Comparison of ENCODE assay signal across 27 cellular contexts in the genomic region with DNA sequence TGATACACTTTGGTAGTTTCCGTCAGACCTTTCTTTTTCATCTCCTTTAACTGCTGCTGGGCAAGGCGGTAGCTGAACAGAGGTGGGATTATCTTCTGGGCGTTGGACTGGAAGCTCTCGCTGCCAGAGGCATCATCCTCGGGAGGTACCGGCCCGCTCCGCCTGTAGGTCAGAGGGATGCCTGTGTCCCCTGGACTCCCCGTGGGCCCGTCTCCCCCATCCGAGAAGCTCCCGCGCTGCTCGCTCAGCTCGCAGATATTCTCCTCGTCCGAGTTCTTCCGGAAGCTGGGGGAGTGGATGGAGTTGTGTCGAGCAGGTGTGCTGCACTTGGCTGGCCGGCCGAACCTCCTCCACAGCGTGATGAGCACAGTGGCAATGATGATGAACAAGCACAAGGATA.
"Had no signal": no experiment of that assay in that cellular context is flagged by ENCODE, and none has a peak within 500 bp of the region (broad histone marks: within the 10 kb centered on the region; RNA-seq: fewer than 3 reads in every experiment).

No MANE protein-coding gene starts in this region.

- ATAC-seq: natural killer cell; pancreas; right cardiac atrium; sciatic nerve; stimulated activated naive B cell treated with anti-CD40 and anti-IgM and Interleukin-4, amounts not matched to agents 10 μg/mL and 1 μg/mL and 100 μg/mL, for 72 hours; stimulated activated naive CD8-positive, alpha-beta T cell treated with anti-CD3 and anti-CD28 coated beads, Interleukin-15, Interleukin-2, amounts not matched to agents 100 U/mL and 50 U/mL, for 24 hours had no signal

- H3K4me3 ChIP-seq: left ventricle myocardium inferior, lung, neural progenitor cell, pancreas, prostate gland, skin epidermis, stomach, thoracic aorta, tibial artery, upper lobe of right lung, uterus had no signal

- H3K4me1 ChIP-seq: neural progenitor cell, pancreas, stomach, tibial artery, upper lobe of right lung, uterus had no signal

- H3K9ac ChIP-seq: neural progenitor cell had no signal

- DNase-seq: hypothalamus; immature natural killer cell; islet precursor cell; left ventricle myocardium inferior; mesendoderm; naive B cell; natural killer cell; nephron progenitor cell; pancreas; retina; stimulated activated CD4-positive, alpha-beta T cell treated with anti-CD3 and anti-CD28 coated beads, Interleukin-12 subunit alpha, Interleukin-12 subunit beta, amount 100 ng/mL, for 4 hours; stimulated activated CD4-positive, alpha-beta T cell treated with anti-CD3 and anti-CD28 coated beads, Interleukin-15, amount 100 ng/mL, for 24 hours; stimulated activated CD4-positive, alpha-beta T cell treated with anti-CD3 and anti-CD28 coated beads, Interleukin-2, amount 100 ng/mL, for 24 hours; stimulated activated CD4-positive, alpha-beta T cell treated with anti-CD3 and anti-CD28 coated beads, Interleukin-4, amount 100 ng/mL, for 1 hour; stimulated activated naive B cell treated with anti-CD40 and anti-IgM and Interleukin-4, amounts not matched to agents 10 μg/mL and 1 μg/mL and 100 μg/mL, for 72 hours; stimulated activated naive CD8-positive, alpha-beta T cell treated with anti-CD3 and anti-CD28 coated beads, Interleukin-15, Interleukin-2, amounts not matched to agents 100 U/mL and 50 U/mL, for 24 hours; stomach; tibial artery; upper lobe of right lung; uterus had no signal

- H3K27me3 ChIP-seq: pancreas, stomach, tibial artery, upper lobe of right lung, uterus had no signal

- H3K4me2 ChIP-seq: neural progenitor cell had no signal

- H3K36me3 ChIP-seq: neural progenitor cell, pancreas, prostate gland, thoracic aorta, upper lobe of right lung, uterus had no signal

- H2AFZ ChIP-seq: neural progenitor cell had no signal

- H3K9me3 ChIP-seq: left ventricle myocardium inferior, pancreas, prostate gland, stomach, thoracic aorta, tibial artery, upper lobe of right lung, uterus had no signal

- H3K27ac ChIP-seq: left ventricle myocardium inferior, neural progenitor cell, pancreas, prostate gland, skin epidermis, stomach, thoracic aorta, tibial artery, upper lobe of right lung, uterus had no signal

- FAIRE-seq: pancreas had no signal
